22 cellular contexts compared by ENCODE assay signal in the genomic region with DNA sequence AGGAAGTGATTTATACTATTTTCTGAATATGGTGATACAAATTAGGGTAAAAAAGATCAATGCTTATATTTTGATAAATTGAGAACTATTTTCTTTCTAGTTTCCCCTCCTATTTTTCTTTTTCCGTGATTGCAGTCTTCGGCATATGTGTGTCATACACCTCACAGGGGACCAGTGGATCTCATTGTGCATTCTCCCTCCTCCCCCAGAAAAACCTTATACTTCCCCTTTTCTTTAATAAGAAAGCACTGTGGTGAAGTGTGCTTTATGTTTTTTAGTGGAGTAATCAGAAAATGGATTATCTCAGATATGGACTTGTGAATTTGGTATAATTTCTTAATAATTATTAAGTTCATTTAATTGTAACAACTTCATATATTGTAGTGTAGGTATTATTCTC.
"Had no signal": no experiment of that assay in that cellular context is flagged by ENCODE, and none has a peak within 500 bp of the region (broad histone marks: within the 10 kb centered on the region; RNA-seq: fewer than 3 reads in every experiment).

No MANE protein-coding gene starts in this region.

- H3K4me1 Mint-ChIP-seq: T-cell had no signal

- H3K27ac Mint-ChIP-seq: activated CD8-positive, alpha-beta T cell treated with anti-CD3 and anti-CD28 coated beads, Interleukin-2, amount 10 ng/mL, durations not matched to agents 7 days and 5 days; activated naive CD4-positive, alpha-beta T cell treated with anti-CD3 and anti-CD28 coated beads, Interleukin-2, amount 50 U/mL, for 72 hours; activated T-cell treated with anti-CD3 and anti-CD28 coated beads, Interleukin-2, amount 50 U/mL, for 24 hours; T-cell; T-helper 2 cell treated with Interferon-gamma antibody and Interleukin-4, amounts not matched to agents 5 μg/mL and 100 μg/mL, for 36 hours; WTC11 had no signal

- H3K36me3 Mint-ChIP-seq: activated naive CD4-positive, alpha-beta T cell treated with anti-CD3 and anti-CD28 coated beads, Interleukin-2, amount 50 U/mL, for 72 hours; T-cell had no signal

- H3K9me3 Mint-ChIP-seq: T-helper 2 cell treated with Interferon-gamma antibody and Interleukin-4, amounts not matched to agents 5 μg/mL and 100 μg/mL, for 36 hours had no signal

- H3K4me3 Mint-ChIP-seq: activated CD8-positive, alpha-beta T cell treated with anti-CD3 and anti-CD28 coated beads, Interleukin-2, amount 10 ng/mL, durations not matched to agents 7 days and 5 days; activated T-cell treated with anti-CD3 and anti-CD28 coated beads, Interleukin-2, amount 50 U/mL, for 24 hours; brain; T-cell; T-helper 2 cell treated with Interferon-gamma antibody and Interleukin-4, amounts not matched to agents 5 μg/mL and 100 μg/mL, for 36 hours; WTC11 had no signal

- H3K27me3 Mint-ChIP-seq: brain had no signal

- DNase-seq: activated CD4-positive, alpha-beta T cell treated with anti-CD3 and anti-CD28 coated beads for 48 hours; activated CD4-positive, alpha-beta T cell treated with anti-CD3 and anti-CD28 coated beads, Interleukin-2, amount 50 U/mL, for 4 hours; activated CD4-positive, CD25-positive, alpha-beta regulatory T cell treated with anti-CD3 and anti-CD28 coated beads, Interleukin-2, amount 50 U/mL, for 72 hours; activated CD8-positive, alpha-beta memory T cell treated with anti-CD3 and anti-CD28 coated beads, Interleukin-2, amount 50 U/mL, for 48 hours; activated CD8-positive, alpha-beta T cell treated with anti-CD3 and anti-CD28 coated beads, Interleukin-2, amount 10 ng/mL, durations not matched to agents 7 days and 5 days; activated effector memory CD4-positive, alpha-beta T cell treated with anti-CD3 and anti-CD28 coated beads, Interleukin-2, amount 50 U/mL, for 16 hours; activated naive CD4-positive, alpha-beta T cell treated with Interleukin-2 at 50 U/mL for 16 hours; activated T-cell treated with anti-CD3 and anti-CD28 coated beads, Interleukin-2, amount 50 U/mL, for 24 hours; amygdala; NCI-H1105 treated with DMSO at 0.1 percent for 48 hours; NCI-H1436 treated with DMSO at 0.1 percent for 48 hours; NCI-H187; NCI-H2081; NCI-H510A treated with DMSO at 0.1 percent for 48 hours; NCI-H69; PC-3; SHP77; T-cell had no signal
